Comparison of ENCODE assay signal across 18 cellular contexts in genomic region chr4:55754754-55755350, GRCh38.
DNase-seq lines count a peak whose midpoint lies in the region; ATAC-seq and TF ChIP-seq lines count a peak whose summit lies in the region.
"Had no signal": no experiment of that assay in that cellular context is flagged by ENCODE, and none has a peak within 500 bp of the region (broad histone marks: within the 10 kb centered on the region; RNA-seq: fewer than 3 reads in every experiment).

No MANE protein-coding gene starts in this region.

- H3K4me3 ChIP-seq in PC-3 (ENCODE audit: low read length) = no peak overlapping the region
- no peak overlapping the region for H3K4me3 ChIP-seq in osteoblast (ENCODE audit: insufficient read depth, low read length)
- H3K4me3 ChIP-seq in right atrium auricular region = no peak overlapping the region
- H3K4me3 ChIP-seq: BLaER1 treated with 17β-estradiol and CSF1 and Interleukin-3, amounts not matched to agents 10 nM and 100 nM; coronary artery; left ventricle myocardium inferior had no signal

- H3K79me2 ChIP-seq in PC-3 (ENCODE audit: low read length) (no peaks in the 10 kb centered on the region), osteoblast (ENCODE audit: insufficient read depth, low read length) (no peaks in the 10 kb centered on the region)

- H3F3A ChIP-seq in PC-3 (ENCODE audit: low read length, unreplicated experiment) = no peaks in the 10 kb centered on the region

- TF ChIP-seq CTCF in PC-3 (conservative IDR thresholded peaks at IDR 0.05; ENCODE audit: low read depth, low read length) (no peak), osteoblast (IDR thresholded peaks at IDR 0.05; ENCODE audit: extremely low read depth, low read depth, low read length) (no peak), right atrium auricular region (IDR thresholded peaks at IDR 0.05) (no peak)

- BruUV-seq in PC-3 (replicated peaks; lab: Mats Ljungman, UMichigan) = no TSS peak

- CTCF ChIA-PET in PC-3 (lab: Charles Lee) = interaction anchor here (0.6 kb wide), 1 partner anchor 683 kb away, joined by 16 read pairs; no protein-coding TSS in a partner anchor

- H4K20me1 ChIP-seq in PC-3 (ENCODE audit: low read length) = no peaks in the 10 kb centered on the region
- no peaks in the 10 kb centered on the region for H4K20me1 ChIP-seq in osteoblast (ENCODE audit: insufficient read depth, low read length)
- H4K20me1 ChIP-seq: BLaER1 treated with 17β-estradiol and CSF1 and Interleukin-3, amounts not matched to agents 10 nM and 100 nM had no signal

- POLR2A ChIA-PET in PC-3 (lab: Charles Lee; ENCODE audit: unreplicated experiment) = no interaction called here

- peak overlapping the region; percentile 1; the same call in 1 of the 2 replicates for H3K27ac ChIP-seq in PC-3 (ENCODE audit: low read length)
- H3K27ac ChIP-seq in epithelial cell of prostate = peak overlapping the region; percentile 29
- H3K27ac ChIP-seq in osteoblast (ENCODE audit: low read depth, low read length) = no peak overlapping the region
- H3K27ac ChIP-seq in right atrium auricular region = no peak overlapping the region
- H3K27ac ChIP-seq: BLaER1 treated with 17β-estradiol and CSF1 and Interleukin-3, amounts not matched to agents 10 nM and 100 nM; coronary artery; left ventricle myocardium inferior had no signal

- intact Hi-C loops in PC-3 (cut with micrococcal nuclease) = loop anchor here (5.0 kb wide), 1 partner anchor 112 kb away; no protein-coding TSS in a partner anchor

- H3K27me3 ChIP-seq in PC-3 (ENCODE audit: low read length) = no peaks in the 10 kb centered on the region
- peaks cover 2% of the 10 kb centered on the region for H3K27me3 ChIP-seq in osteoblast (ENCODE audit: insufficient read depth, low read length)
- H3K27me3 ChIP-seq in right atrium auricular region = no peaks in the 10 kb centered on the region
- H3K27me3 ChIP-seq: BLaER1 treated with 17β-estradiol and CSF1 and Interleukin-3, amounts not matched to agents 10 nM and 100 nM had no signal

- H3K9ac ChIP-seq in PC-3 (ENCODE audit: low read length) = no peak overlapping the region
- H3K9ac ChIP-seq: BLaER1 treated with 17β-estradiol and CSF1 and Interleukin-3, amounts not matched to agents 10 nM and 100 nM had no signal

- DNase-seq in EL (peak; percentile 65), PC-3 (peak; percentile 80), epithelial cell of prostate (ENCODE audit: low read depth, low spot score) (peak; percentile 29), osteoblast (ENCODE audit: insufficient read length, low spot score, missing footprints) (peak; percentile 36), NCI-H1930 (lab: John Stamatoyannopoulos, UW) (no peak), DMS153 treated with DMSO at 0.1 percent for 48 hours (lab: John Stamatoyannopoulos, UW; ENCODE audit: unreplicated experiment) (no peak), right atrium auricular region (ENCODE audit: low spot score) (no peak), OCI-M2 (lab: John Stamatoyannopoulos, UW; ENCODE audit: unreplicated experiment) (no peak)
- DNase-seq: activated CD4-positive, CD25-positive, alpha-beta regulatory T cell; DMS79; erythroblast; H7; left ventricle myocardium inferior; posterior cingulate gyrus; Right ventricle myocardium superior; stimulated activated CD4-positive, alpha-beta T cell treated with anti-CD3 and anti-CD28 coated beads, Interleukin-15, amount 100 ng/mL, for 24 hours had no signal

- H3K9me2 ChIP-seq in PC-3 (replicated peaks; ENCODE audit: low read length) = no peaks in the 10 kb centered on the region

- H3K4me1 ChIP-seq in PC-3 (ENCODE audit: insufficient read depth, low read length) (peaks cover 22% of the 10 kb centered on the region), osteoblast (ENCODE audit: insufficient read depth, low read length) (peaks cover 12% of the 10 kb centered on the region), right atrium auricular region (no peaks in the 10 kb centered on the region)

- peak; percentile 69 for ATAC-seq in PC-3

- peak overlapping the region; percentile 9; the same call in 1 of the 2 replicates for H3K4me2 ChIP-seq in PC-3 (ENCODE audit: low read length)
- H3K4me2 ChIP-seq in osteoblast (ENCODE audit: insufficient read depth, low read length) = no peak overlapping the region
- H3K4me2 ChIP-seq: BLaER1 treated with 17β-estradiol and CSF1 and Interleukin-3, amounts not matched to agents 10 nM and 100 nM had no signal

- H2AFZ ChIP-seq in PC-3 (ENCODE audit: low read length) (no peak overlapping the region), osteoblast (ENCODE audit: low read length) (no peak overlapping the region)

- H3K36me3 ChIP-seq in PC-3 (ENCODE audit: low read depth, low read length) (no peaks in the 10 kb centered on the region), osteoblast (ENCODE audit: insufficient read depth, low read length) (no peaks in the 10 kb centered on the region), right atrium auricular region (no peaks in the 10 kb centered on the region)
- H3K36me3 ChIP-seq: BLaER1 treated with 17β-estradiol and CSF1 and Interleukin-3, amounts not matched to agents 10 nM and 100 nM; left ventricle myocardium inferior had no signal

- H3K9me3 ChIP-seq in PC-3 (ENCODE audit: low read length) (no peaks in the 10 kb centered on the region), osteoblast (ENCODE audit: low read depth, low read length) (no peaks in the 10 kb centered on the region), right atrium auricular region (no peaks in the 10 kb centered on the region)
- H3K9me3 ChIP-seq: left ventricle myocardium inferior had no signal

Comparison
In these comparisons a context has a peak if more than half of its experiments do, and no peak if none do; other contexts are left out.
1. DNase-seq: peak in EL (single experiment), PC-3 (single experiment), epithelial cell of prostate (single experiment) and osteoblast (single experiment); none in NCI-H1930 (0 of 2), DMS153 treated with DMSO at 0.1 percent for 48 hours (single experiment), right atrium auricular region (single experiment) and OCI-M2 (single experiment).
2. H3K27ac ChIP-seq: peak in PC-3 (single experiment) and epithelial cell of prostate (single experiment); none in osteoblast (single experiment) and right atrium auricular region (0 of 2).